21 cellular contexts compared by ENCODE assay signal in genomic region chr10:59127991-59128390, GRCh38. TPM values are rescaled to one million over a fixed set of nuclear protein-coding genes. Genes with fewer than 3 reads are reported as not detected.
"Had no signal": no experiment of that assay in that cellular context is flagged by ENCODE, and none has a peak within 500 bp of the region (broad histone marks: within the 10 kb centered on the region; RNA-seq: fewer than 3 reads in every experiment).

No MANE protein-coding gene starts in this region.

- H3K27ac ChIP-seq: dorsolateral prefrontal cortex, gastrocnemius medialis, heart right ventricle, left ventricle myocardium inferior, right atrium auricular region, tibial artery, upper lobe of left lung, uterus had no signal

- H3K36me3 ChIP-seq: gastrocnemius medialis, heart right ventricle, left ventricle myocardium inferior, right atrium auricular region, tibial artery, upper lobe of left lung had no signal

- DNase-seq: cortex of kidney; dorsolateral prefrontal cortex; effector CD8-positive, alpha-beta T cell; gastrocnemius medialis; heart right ventricle; hypothalamus; islet precursor cell; left ventricle myocardium inferior; mesenchymal stem cell; naive B cell; stimulated activated CD4-positive, alpha-beta T cell treated with anti-CD3 and anti-CD28 coated beads, Interleukin-2, amount 100 ng/mL, for 48 hours; tibial artery; upper lobe of left lung; uterus had no signal

- H3K36me3 Mint-ChIP-seq: naive B cell had no signal

- H3K27me3 ChIP-seq: dorsolateral prefrontal cortex, gastrocnemius medialis, heart right ventricle, right atrium auricular region, tibial artery, upper lobe of left lung, uterus had no signal

- H3K4me1 ChIP-seq: gastrocnemius medialis, upper lobe of left lung, uterus had no signal

- H3K4me3 ChIP-seq: dorsolateral prefrontal cortex, gastrocnemius medialis, heart right ventricle, left ventricle myocardium inferior, lung, right atrium auricular region, smooth muscle cell, tibial artery, upper lobe of left lung, uterus had no signal

- H3K9me3 ChIP-seq: gastrocnemius medialis, heart right ventricle, left ventricle myocardium inferior, right atrium auricular region, tibial artery, upper lobe of left lung, uterus had no signal

- H3K27ac Mint-ChIP-seq: naive B cell; stimulated activated naive CD8-positive, alpha-beta T cell treated with anti-CD3 and anti-CD28 coated beads, Interleukin-15, Interleukin-2, amounts not matched to agents 100 ng/mL and 50 ng/mL, for 24 hours had no signal

- H3K9me3 Mint-ChIP-seq: stimulated activated naive CD8-positive, alpha-beta T cell treated with anti-CD3 and anti-CD28 coated beads, Interleukin-15, Interleukin-2, amounts not matched to agents 100 ng/mL and 50 ng/mL, for 24 hours had no signal

- ATAC-seq: esophagus mucosa, gastrocnemius medialis, heart right ventricle had no signal

RNA-seq across cellular contexts. Expression of gene PHYHIPL, which starts 48.5 kb away (rescaled TPM):
- total RNA-seq: esophagus mucosa, fibroblast of lung, heart right ventricle, osteocyte had no signal
